2 cellular contexts compared by ENCODE assay signal in the genomic region with DNA sequence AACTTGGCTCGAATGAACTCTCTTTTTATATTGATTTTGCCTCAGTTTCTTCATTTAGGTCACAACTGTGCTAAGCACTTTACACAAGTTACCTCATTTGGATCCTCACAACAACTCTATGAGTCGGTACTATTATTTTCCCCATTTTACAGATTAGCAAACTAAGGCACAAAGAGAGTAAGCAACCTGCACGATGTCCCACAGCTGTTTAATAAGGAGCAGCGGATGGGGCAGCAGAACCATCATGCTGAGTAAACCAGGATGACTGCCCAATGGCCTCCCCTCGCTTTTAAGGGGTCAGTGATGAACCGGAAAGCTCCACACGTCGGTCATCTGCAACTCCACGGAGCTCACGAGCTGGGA.
TF ChIP-seq lines count a peak whose summit lies in the region.

No MANE protein-coding gene starts in this region.

TF ChIP-seq in HepG2, 621 proteins besides CTCF, POLR2A, EP300 and RAD21 (continues in another document):
- no peak for TF ChIP-seq ARHGAP35 (CRISPR knock-in tag; IDR thresholded peaks at IDR 0.05; ENCODE audit: borderline replicate concordance)
- no peak for TF ChIP-seq TGIF2 (CRISPR knock-in tag; IDR thresholded peaks at IDR 0.05)
- TF ChIP-seq NBN (conservative IDR thresholded peaks at IDR 0.05) = no peak
- TF ChIP-seq TOE1 (CRISPR knock-in tag; IDR thresholded peaks at IDR 0.05) = no peak
- TF ChIP-seq ZNF350 (CRISPR knock-in tag; IDR thresholded peaks at IDR 0.05; ENCODE audit: borderline replicate concordance, low read depth) = no peak
- TF ChIP-seq CHD4 (IDR thresholded peaks at IDR 0.05; ENCODE audit: borderline replicate concordance, low read length) = peak; percentile 93; the same call in 1 of the 2 replicates
- no peak for TF ChIP-seq ZNF569 (CRISPR knock-in tag; IDR thresholded peaks at IDR 0.05; ENCODE audit: borderline replicate concordance)
- TF ChIP-seq TBP (CRISPR knock-in tag; IDR thresholded peaks at IDR 0.05) = no peak
- no peak for TF ChIP-seq KDM5A (IDR thresholded peaks at IDR 0.05; ENCODE audit: borderline replicate concordance, low read length)
- TF ChIP-seq CAMTA2 (CRISPR knock-in tag; IDR thresholded peaks at IDR 0.05; ENCODE audit: borderline replicate concordance) = no peak
- no peak for TF ChIP-seq GTF3A (CRISPR knock-in tag; conservative IDR thresholded peaks at IDR 0.05)
- no peak for TF ChIP-seq ZNF329 (CRISPR knock-in tag; IDR thresholded peaks at IDR 0.05; ENCODE audit: low read depth)
- TF ChIP-seq, protein P1, sequence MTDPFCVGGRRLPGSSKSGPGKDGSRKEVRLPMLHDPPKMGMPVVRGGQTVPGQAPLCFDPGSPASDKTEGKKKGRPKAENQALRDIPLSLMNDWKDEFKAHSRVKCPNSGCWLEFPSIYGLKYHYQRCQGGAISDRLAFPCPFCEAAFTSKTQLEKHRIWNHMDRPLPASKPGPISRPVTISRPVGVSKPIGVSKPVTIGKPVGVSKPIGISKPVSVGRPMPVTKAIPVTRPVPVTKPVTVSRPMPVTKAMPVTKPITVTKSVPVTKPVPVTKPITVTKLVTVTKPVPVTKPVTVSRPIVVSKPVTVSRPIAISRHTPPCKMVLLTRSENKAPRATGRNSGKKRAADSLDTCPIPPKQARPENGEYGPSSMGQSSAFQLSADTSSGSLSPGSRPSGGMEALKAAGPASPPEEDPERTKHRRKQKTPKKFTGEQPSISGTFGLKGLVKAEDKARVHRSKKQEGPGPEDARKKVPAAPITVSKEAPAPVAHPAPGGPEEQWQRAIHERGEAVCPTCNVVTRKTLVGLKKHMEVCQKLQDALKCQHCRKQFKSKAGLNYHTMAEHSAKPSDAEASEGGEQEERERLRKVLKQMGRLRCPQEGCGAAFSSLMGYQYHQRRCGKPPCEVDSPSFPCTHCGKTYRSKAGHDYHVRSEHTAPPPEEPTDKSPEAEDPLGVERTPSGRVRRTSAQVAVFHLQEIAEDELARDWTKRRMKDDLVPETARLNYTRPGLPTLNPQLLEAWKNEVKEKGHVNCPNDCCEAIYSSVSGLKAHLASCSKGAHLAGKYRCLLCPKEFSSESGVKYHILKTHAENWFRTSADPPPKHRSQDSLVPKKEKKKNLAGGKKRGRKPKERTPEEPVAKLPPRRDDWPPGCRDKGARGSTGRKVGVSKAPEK (CRISPR knock-in tag; IDR thresholded peaks at IDR 0.05; ENCODE audit: borderline replicate concordance) = no peak
- TF ChIP-seq, protein P2, sequence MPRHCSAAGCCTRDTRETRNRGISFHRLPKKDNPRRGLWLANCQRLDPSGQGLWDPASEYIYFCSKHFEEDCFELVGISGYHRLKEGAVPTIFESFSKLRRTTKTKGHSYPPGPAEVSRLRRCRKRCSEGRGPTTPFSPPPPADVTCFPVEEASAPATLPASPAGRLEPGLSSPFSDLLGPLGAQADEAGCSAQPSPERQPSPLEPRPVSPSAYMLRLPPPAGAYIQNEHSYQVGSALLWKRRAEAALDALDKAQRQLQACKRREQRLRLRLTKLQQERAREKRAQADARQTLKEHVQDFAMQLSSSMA (CRISPR knock-in tag; IDR thresholded peaks at IDR 0.05) = no peak
- TF ChIP-seq ZNF781 (CRISPR knock-in tag; IDR thresholded peaks at IDR 0.05; ENCODE audit: borderline replicate concordance, not compliant biosample characterization) = no peak
- TF ChIP-seq ZMYM2 (CRISPR knock-in tag; IDR thresholded peaks at IDR 0.05) = peak; percentile 37; the same call in 1 of the 2 replicates
- TF ChIP-seq ZNF629 (CRISPR knock-in tag; conservative IDR thresholded peaks at IDR 0.05) = peak; percentile 99
- peak; percentile 81 for TF ChIP-seq RCOR2 (CRISPR knock-in tag; IDR thresholded peaks at IDR 0.05)
- TF ChIP-seq, protein P3, sequence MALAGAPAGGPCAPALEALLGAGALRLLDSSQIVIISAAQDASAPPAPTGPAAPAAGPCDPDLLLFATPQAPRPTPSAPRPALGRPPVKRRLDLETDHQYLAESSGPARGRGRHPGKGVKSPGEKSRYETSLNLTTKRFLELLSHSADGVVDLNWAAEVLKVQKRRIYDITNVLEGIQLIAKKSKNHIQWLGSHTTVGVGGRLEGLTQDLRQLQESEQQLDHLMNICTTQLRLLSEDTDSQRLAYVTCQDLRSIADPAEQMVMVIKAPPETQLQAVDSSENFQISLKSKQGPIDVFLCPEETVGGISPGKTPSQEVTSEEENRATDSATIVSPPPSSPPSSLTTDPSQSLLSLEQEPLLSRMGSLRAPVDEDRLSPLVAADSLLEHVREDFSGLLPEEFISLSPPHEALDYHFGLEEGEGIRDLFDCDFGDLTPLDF (CRISPR knock-in tag; IDR thresholded peaks at IDR 0.05) = no peak
- no peak for TF ChIP-seq TARDBP (CRISPR knock-in tag; IDR thresholded peaks at IDR 0.05)
- no peak for TF ChIP-seq YY1 (IDR thresholded peaks at IDR 0.05; ENCODE audit: insufficient read depth, insufficient replicate concordance, low read depth, low read length)
- peak; percentile 74 for TF ChIP-seq ADNP (CRISPR knock-in tag; IDR thresholded peaks at IDR 0.05)
- TF ChIP-seq KAT8 (CRISPR knock-in tag; IDR thresholded peaks at IDR 0.05) = no peak
- TF ChIP-seq KDM1A (CRISPR knock-in tag; IDR thresholded peaks at IDR 0.05) = peak; percentile 83
- TF ChIP-seq ZMYM3 (CRISPR knock-in tag; IDR thresholded peaks at IDR 0.05) = peak; percentile 96
- 0 out of 2 replicates have a peak, but pooled peaks have one; percentile 42 for TF ChIP-seq ZNF713 (CRISPR knock-in tag; IDR thresholded peaks at IDR 0.05)
- TF ChIP-seq, protein P4, sequence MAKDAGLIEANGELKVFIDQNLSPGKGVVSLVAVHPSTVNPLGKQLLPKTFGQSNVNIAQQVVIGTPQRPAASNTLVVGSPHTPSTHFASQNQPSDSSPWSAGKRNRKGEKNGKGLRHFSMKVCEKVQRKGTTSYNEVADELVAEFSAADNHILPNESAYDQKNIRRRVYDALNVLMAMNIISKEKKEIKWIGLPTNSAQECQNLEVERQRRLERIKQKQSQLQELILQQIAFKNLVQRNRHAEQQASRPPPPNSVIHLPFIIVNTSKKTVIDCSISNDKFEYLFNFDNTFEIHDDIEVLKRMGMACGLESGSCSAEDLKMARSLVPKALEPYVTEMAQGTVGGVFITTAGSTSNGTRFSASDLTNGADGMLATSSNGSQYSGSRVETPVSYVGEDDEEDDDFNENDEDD (CRISPR knock-in tag; IDR thresholded peaks at IDR 0.05; ENCODE audit: borderline replicate concordance) = no peak
- TF ChIP-seq, protein P5, sequence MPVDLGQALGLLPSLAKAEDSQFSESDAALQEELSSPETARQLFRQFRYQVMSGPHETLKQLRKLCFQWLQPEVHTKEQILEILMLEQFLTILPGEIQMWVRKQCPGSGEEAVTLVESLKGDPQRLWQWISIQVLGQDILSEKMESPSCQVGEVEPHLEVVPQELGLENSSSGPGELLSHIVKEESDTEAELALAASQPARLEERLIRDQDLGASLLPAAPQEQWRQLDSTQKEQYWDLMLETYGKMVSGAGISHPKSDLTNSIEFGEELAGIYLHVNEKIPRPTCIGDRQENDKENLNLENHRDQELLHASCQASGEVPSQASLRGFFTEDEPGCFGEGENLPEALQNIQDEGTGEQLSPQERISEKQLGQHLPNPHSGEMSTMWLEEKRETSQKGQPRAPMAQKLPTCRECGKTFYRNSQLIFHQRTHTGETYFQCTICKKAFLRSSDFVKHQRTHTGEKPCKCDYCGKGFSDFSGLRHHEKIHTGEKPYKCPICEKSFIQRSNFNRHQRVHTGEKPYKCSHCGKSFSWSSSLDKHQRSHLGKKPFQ (CRISPR knock-in tag; IDR thresholded peaks at IDR 0.05; ENCODE audit: insufficient replicate concordance) = no peak

TF ChIP-seq in HEK293T, 16 proteins besides CTCF, POLR2A, EP300 and RAD21:
- no peak for TF ChIP-seq HDGF (IDR thresholded peaks at IDR 0.05; ENCODE audit: borderline replicate concordance)
- TF ChIP-seq SP1 (IDR thresholded peaks at IDR 0.05) = no peak
- no peak for TF ChIP-seq L3MBTL2 (conservative IDR thresholded peaks at IDR 0.05)
- no peak for TF ChIP-seq NFRKB (IDR thresholded peaks at IDR 0.05)
- TF ChIP-seq, protein P6, sequence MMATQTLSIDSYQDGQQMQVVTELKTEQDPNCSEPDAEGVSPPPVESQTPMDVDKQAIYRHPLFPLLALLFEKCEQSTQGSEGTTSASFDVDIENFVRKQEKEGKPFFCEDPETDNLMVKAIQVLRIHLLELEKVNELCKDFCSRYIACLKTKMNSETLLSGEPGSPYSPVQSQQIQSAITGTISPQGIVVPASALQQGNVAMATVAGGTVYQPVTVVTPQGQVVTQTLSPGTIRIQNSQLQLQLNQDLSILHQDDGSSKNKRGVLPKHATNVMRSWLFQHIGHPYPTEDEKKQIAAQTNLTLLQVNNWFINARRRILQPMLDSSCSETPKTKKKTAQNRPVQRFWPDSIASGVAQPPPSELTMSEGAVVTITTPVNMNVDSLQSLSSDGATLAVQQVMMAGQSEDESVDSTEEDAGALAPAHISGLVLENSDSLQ (IDR thresholded peaks at IDR 0.05) = no peak
- no peak for TF ChIP-seq ELF4 (IDR thresholded peaks at IDR 0.05)
- no peak for TF ChIP-seq FOXM1 (IDR thresholded peaks at IDR 0.05; ENCODE audit: borderline replicate concordance)
